In genomic region chr1:34408011-34408410, GRCh38 we compare ENCODE assay signal across 9 cellular contexts.
"Had no signal": no experiment of that assay in that cellular context is flagged by ENCODE, and none has a peak within 500 bp of the region (broad histone marks: within the 10 kb centered on the region; RNA-seq: fewer than 3 reads in every experiment).

No MANE protein-coding gene starts in this region.

- H3K4me3 ChIP-seq: left ventricle myocardium inferior had no signal

- H3K4me3 Mint-ChIP-seq: activated CD8-positive, alpha-beta T cell treated with anti-CD3 and anti-CD28 coated beads for 36 hours; stimulated activated naive CD8-positive, alpha-beta T cell treated with anti-CD3 and anti-CD28 coated beads, Interleukin-15, Interleukin-2, amounts not matched to agents 100 ng/mL and 50 ng/mL, for 24 hours had no signal

- ATAC-seq: activated CD8-positive, alpha-beta T cell treated with anti-CD3 and anti-CD28 coated beads for 36 hours had no signal

- H3K36me3 ChIP-seq: left ventricle myocardium inferior had no signal

- H3K4me1 ChIP-seq: left ventricle myocardium inferior had no signal

- H3K27ac Mint-ChIP-seq: activated CD8-positive, alpha-beta T cell treated with anti-CD3 and anti-CD28 coated beads for 36 hours; stimulated activated naive CD8-positive, alpha-beta T cell treated with anti-CD3 and anti-CD28 coated beads, Interleukin-15, Interleukin-2, amounts not matched to agents 100 ng/mL and 50 ng/mL, for 24 hours had no signal

- DNase-seq: activated CD8-positive, alpha-beta memory T cell treated with anti-CD3 and anti-CD28 coated beads, Interleukin-2, amount 50 U/mL, for 4 hours; activated CD8-positive, alpha-beta T cell treated with anti-CD3 and anti-CD28 coated beads for 36 hours; effector CD8-positive, alpha-beta T cell; left ventricle myocardium inferior; stimulated activated CD4-positive, alpha-beta T cell treated with anti-CD3 and anti-CD28 coated beads, Interleukin-15, amount 100 ng/mL, for 24 hours; stimulated activated CD4-positive, alpha-beta T cell treated with anti-CD3 and anti-CD28 coated beads, Interleukin-4, amount 100 ng/mL, for 24 hours; T-helper 9 cell had no signal

- H3K27me3 Mint-ChIP-seq: stimulated activated naive CD8-positive, alpha-beta T cell treated with anti-CD3 and anti-CD28 coated beads, Interleukin-15, Interleukin-2, amounts not matched to agents 100 ng/mL and 50 ng/mL, for 24 hours had no signal

- H3K27ac ChIP-seq: epithelial cell of prostate, left ventricle myocardium inferior had no signal

- H3K9me3 Mint-ChIP-seq: activated CD8-positive, alpha-beta T cell treated with anti-CD3 and anti-CD28 coated beads for 36 hours; stimulated activated naive CD8-positive, alpha-beta T cell treated with anti-CD3 and anti-CD28 coated beads, Interleukin-15, Interleukin-2, amounts not matched to agents 100 ng/mL and 50 ng/mL, for 24 hours had no signal
